8 cellular contexts compared by ENCODE assay signal in genomic region chr3:32568953-32569352, GRCh38. TPM values are rescaled to one million over a fixed set of nuclear protein-coding genes. Genes with fewer than 3 reads are reported as not detected.
DNase-seq lines count a peak whose midpoint lies in the region; ATAC-seq and TF ChIP-seq lines count a peak whose summit lies in the region.

No MANE protein-coding gene starts in this region.

- TF ChIP-seq POLR2A in ovary (IDR thresholded peaks at IDR 0.05) = no peak

- H3K9ac ChIP-seq in endocrine pancreas (ENCODE audit: control insufficient read depth, insufficient read depth, low read length) = no peak overlapping the region
- no peak overlapping the region for H3K9ac ChIP-seq in colonic mucosa (ENCODE audit: low read depth in 2 of 2, low read length in 2 of 2)

- H3K27ac ChIP-seq in ovary = no peak overlapping the region
- no peak overlapping the region for H3K27ac ChIP-seq in colonic mucosa

- H3K4me3 ChIP-seq in GM06990 (replicated peaks; ENCODE audit: low read depth, low read length) = peak overlapping the region; percentile 94
- peak overlapping the region; percentile 89 for H3K4me3 ChIP-seq in endocrine pancreas (ENCODE audit: control insufficient read depth, insufficient read depth, low read length)
- H3K4me3 ChIP-seq in ovary = peak overlapping the region; percentile 71
- H3K4me3 ChIP-seq in colonic mucosa = no peak overlapping the region

- intact Hi-C loops in ovary (cut with DNase I) (no loop called here), colonic mucosa (cut with DNase I) (no loop called here)

- TF ChIP-seq EP300 in ovary (IDR thresholded peaks at IDR 0.05) = no peak

- TF ChIP-seq CTCF in GM06990 (IDR thresholded peaks at IDR 0.05; ENCODE audit: insufficient read depth, low read length, poor library complexity, severe bottlenecking) (no peak), ovary (IDR thresholded peaks at IDR 0.05) (no peak), colonic mucosa (IDR thresholded peaks at IDR 0.05) (no peak)

- no peaks in the 10 kb centered on the region for H3K27me3 ChIP-seq in GM06990 (replicated peaks; ENCODE audit: control insufficient read depth, insufficient read depth, low read length)
- no peaks in the 10 kb centered on the region for H3K27me3 ChIP-seq in endocrine pancreas (ENCODE audit: control insufficient read depth, insufficient read depth, low read length)
- H3K27me3 ChIP-seq in ovary = no peaks in the 10 kb centered on the region
- no peaks in the 10 kb centered on the region for H3K27me3 ChIP-seq in colonic mucosa

- DNase-seq in GM06990 (ENCODE audit: extremely low read depth, insufficient read length) (no peak), OCI-M1 (lab: John Stamatoyannopoulos, UW) (peak; percentile 24), ovary (no peak), colonic mucosa (no peak)
- no peak for DNase-seq in stimulated activated CD4-positive, alpha-beta T cell treated with anti-CD3 and anti-CD28 coated beads, Interleukin-4, amount 100 ng/mL, for 1 hour

- ATAC-seq in HG03342 (IDR thresholded peaks at IDR 0.05; ENCODE audit: unreplicated experiment) (no peak), GM19351 (IDR thresholded peaks at IDR 0.05; ENCODE audit: unreplicated experiment) (no peak)

- WGBS in ovary, 3 donors = 86 to 91% (median 88%) methylated on average over 2 of the region's 2 CpGs

- no peaks in the 10 kb centered on the region for H3K36me3 ChIP-seq in GM06990 (ENCODE audit: control insufficient read depth, insufficient read depth, low read length)
- H3K36me3 ChIP-seq in endocrine pancreas (ENCODE audit: control insufficient read depth, insufficient read depth, low read length) = no peaks in the 10 kb centered on the region
- no peaks in the 10 kb centered on the region for H3K36me3 ChIP-seq in ovary
- no peaks in the 10 kb centered on the region for H3K36me3 ChIP-seq in colonic mucosa

- H3K4me1 ChIP-seq in endocrine pancreas (ENCODE audit: control insufficient read depth, insufficient read depth, low read length) (peaks cover 14% of the 10 kb centered on the region), ovary (ENCODE audit: insufficient read depth) (peaks cover 7% of the 10 kb centered on the region), colonic mucosa (peaks cover 5% of the 10 kb centered on the region)

- H3K9me3 ChIP-seq in endocrine pancreas (ENCODE audit: control insufficient read depth, low read length) (no peaks in the 10 kb centered on the region), ovary (no peaks in the 10 kb centered on the region), colonic mucosa (no peaks in the 10 kb centered on the region)

RNA-seq across cellular contexts. Expression of gene DYNC1LI1, which starts 1.7 kb away (rescaled TPM):
- total RNA-seq in ovary (10 to 100 TPM; 21.0 to 37.8 (median 26.6) TPM), colonic mucosa (10 to 100 TPM; 19.0 to 21.6 TPM)
- polyA plus RNA-seq in ovary = 10 to 100 TPM; 21.1 to 37.6 TPM
